In the genomic region with DNA sequence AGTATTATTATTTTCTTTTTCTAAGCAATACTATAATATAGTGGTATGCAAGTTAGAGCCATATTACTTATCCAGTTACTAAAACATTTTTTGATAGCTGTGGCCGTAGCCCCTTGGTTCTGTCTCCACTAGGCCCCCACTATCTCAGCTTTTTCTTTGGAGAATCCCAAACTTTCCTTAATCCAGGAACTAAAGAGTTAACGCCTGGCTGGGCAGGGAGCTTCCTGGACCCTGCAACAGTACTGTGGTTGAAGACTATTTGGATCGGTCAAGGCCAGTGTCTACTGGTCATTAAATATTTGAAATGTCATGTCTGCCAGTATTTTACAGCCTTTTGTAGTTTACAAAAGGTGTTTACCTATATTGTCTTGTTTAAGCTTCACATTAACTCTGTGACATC, we compare ENCODE assay signal across 1 cellular context.
TF ChIP-seq lines count a peak whose summit lies in the region.

No MANE protein-coding gene starts in this region.

TF ChIP-seq in GM23338, 12 proteins besides CTCF, POLR2A, EP300 and RAD21 (continued from another document):
- TF ChIP-seq, protein P1, sequence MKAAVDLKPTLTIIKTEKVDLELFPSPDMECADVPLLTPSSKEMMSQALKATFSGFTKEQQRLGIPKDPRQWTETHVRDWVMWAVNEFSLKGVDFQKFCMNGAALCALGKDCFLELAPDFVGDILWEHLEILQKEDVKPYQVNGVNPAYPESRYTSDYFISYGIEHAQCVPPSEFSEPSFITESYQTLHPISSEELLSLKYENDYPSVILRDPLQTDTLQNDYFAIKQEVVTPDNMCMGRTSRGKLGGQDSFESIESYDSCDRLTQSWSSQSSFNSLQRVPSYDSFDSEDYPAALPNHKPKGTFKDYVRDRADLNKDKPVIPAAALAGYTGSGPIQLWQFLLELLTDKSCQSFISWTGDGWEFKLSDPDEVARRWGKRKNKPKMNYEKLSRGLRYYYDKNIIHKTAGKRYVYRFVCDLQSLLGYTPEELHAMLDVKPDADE (IDR thresholded peaks at IDR 0.05): no peak
- TF ChIP-seq EZH2phosphoT487 (IDR thresholded peaks at IDR 0.05; ENCODE audit: unreplicated experiment) (no peak), NANOG (IDR thresholded peaks at IDR 0.05; ENCODE audit: borderline replicate concordance) (no peak), ZNF331 (CRISPR knock-in tag; IDR thresholded peaks at IDR 0.05; ENCODE audit: low read depth) (no peak), POLR2AphosphoS5 (IDR thresholded peaks at IDR 0.05; ENCODE audit: low read depth) (no peak), JUNB (IDR thresholded peaks at IDR 0.05; ENCODE audit: unreplicated experiment) (no peak)
- TF ChIP-seq, protein P2, sequence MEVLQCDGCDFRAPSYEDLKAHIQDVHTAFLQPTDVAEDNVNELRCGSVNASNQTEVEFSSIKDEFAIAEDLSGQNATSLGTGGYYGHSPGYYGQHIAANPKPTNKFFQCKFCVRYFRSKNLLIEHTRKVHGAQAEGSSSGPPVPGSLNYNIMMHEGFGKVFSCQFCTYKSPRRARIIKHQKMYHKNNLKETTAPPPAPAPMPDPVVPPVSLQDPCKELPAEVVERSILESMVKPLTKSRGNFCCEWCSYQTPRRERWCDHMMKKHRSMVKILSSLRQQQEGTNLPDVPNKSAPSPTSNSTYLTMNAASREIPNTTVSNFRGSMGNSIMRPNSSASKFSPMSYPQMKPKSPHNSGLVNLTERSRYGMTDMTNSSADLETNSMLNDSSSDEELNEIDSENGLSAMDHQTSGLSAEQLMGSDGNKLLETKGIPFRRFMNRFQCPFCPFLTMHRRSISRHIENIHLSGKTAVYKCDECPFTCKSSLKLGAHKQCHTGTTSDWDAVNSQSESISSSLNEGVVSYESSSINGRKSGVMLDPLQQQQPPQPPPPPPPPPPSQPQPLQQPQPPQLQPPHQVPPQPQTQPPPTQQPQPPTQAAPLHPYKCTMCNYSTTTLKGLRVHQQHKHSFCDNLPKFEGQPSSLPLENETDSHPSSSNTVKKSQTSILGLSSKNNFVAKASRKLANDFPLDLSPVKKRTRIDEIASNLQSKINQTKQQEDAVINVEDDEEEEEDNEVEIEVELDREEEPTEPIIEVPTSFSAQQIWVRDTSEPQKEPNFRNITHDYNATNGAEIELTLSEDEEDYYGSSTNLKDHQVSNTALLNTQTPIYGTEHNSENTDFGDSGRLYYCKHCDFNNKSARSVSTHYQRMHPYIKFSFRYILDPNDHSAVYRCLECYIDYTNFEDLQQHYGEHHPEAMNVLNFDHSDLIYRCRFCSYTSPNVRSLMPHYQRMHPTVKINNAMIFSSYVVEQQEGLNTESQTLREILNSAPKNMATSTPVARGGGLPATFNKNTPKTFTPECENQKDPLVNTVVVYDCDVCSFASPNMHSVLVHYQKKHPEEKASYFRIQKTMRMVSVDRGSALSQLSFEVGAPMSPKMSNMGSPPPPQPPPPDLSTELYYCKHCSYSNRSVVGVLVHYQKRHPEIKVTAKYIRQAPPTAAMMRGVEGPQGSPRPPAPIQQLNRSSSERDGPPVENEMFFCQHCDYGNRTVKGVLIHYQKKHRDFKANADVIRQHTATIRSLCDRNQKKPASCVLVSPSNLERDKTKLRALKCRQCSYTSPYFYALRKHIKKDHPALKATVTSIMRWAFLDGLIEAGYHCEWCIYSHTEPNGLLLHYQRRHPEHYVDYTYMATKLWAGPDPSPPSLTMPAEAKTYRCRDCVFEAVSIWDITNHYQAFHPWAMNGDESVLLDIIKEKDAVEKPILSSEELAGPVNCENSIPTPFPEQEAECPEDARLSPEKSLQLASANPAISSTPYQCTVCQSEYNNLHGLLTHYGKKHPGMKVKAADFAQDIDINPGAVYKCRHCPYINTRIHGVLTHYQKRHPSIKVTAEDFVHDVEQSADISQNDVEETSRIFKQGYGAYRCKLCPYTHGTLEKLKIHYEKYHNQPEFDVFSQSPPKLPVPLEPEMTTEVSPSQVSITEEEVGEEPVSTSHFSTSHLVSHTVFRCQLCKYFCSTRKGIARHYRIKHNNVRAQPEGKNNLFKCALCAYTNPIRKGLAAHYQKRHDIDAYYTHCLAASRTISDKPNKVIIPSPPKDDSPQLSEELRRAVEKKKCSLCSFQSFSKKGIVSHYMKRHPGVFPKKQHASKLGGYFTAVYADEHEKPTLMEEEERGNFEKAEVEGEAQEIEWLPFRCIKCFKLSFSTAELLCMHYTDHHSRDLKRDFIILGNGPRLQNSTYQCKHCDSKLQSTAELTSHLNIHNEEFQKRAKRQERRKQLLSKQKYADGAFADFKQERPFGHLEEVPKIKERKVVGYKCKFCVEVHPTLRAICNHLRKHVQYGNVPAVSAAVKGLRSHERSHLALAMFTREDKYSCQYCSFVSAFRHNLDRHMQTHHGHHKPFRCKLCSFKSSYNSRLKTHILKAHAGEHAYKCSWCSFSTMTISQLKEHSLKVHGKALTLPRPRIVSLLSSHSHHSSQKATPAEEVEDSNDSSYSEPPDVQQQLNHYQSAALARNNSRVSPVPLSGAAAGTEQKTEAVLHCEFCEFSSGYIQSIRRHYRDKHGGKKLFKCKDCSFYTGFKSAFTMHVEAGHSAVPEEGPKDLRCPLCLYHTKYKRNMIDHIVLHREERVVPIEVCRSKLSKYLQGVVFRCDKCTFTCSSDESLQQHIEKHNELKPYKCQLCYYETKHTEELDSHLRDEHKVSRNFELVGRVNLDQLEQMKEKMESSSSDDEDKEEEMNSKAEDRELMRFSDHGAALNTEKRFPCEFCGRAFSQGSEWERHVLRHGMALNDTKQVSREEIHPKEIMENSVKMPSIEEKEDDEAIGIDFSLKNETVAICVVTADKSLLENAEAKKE (CRISPR knock-in tag; IDR thresholded peaks at IDR 0.05): no peak
- TF ChIP-seq, protein P3, sequence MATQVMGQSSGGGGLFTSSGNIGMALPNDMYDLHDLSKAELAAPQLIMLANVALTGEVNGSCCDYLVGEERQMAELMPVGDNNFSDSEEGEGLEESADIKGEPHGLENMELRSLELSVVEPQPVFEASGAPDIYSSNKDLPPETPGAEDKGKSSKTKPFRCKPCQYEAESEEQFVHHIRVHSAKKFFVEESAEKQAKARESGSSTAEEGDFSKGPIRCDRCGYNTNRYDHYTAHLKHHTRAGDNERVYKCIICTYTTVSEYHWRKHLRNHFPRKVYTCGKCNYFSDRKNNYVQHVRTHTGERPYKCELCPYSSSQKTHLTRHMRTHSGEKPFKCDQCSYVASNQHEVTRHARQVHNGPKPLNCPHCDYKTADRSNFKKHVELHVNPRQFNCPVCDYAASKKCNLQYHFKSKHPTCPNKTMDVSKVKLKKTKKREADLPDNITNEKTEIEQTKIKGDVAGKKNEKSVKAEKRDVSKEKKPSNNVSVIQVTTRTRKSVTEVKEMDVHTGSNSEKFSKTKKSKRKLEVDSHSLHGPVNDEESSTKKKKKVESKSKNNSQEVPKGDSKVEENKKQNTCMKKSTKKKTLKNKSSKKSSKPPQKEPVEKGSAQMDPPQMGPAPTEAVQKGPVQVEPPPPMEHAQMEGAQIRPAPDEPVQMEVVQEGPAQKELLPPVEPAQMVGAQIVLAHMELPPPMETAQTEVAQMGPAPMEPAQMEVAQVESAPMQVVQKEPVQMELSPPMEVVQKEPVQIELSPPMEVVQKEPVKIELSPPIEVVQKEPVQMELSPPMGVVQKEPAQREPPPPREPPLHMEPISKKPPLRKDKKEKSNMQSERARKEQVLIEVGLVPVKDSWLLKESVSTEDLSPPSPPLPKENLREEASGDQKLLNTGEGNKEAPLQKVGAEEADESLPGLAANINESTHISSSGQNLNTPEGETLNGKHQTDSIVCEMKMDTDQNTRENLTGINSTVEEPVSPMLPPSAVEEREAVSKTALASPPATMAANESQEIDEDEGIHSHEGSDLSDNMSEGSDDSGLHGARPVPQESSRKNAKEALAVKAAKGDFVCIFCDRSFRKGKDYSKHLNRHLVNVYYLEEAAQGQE (IDR thresholded peaks at IDR 0.05; ENCODE audit: unreplicated experiment): no peak
